ENCODE assay signal across 12 cellular contexts in genomic region chr7:22660732-22661131, GRCh38.
DNase-seq lines count a peak whose midpoint lies in the region; ATAC-seq and TF ChIP-seq lines count a peak whose summit lies in the region.
"Had no signal": no experiment of that assay in that cellular context is flagged by ENCODE, and none has a peak within 500 bp of the region (broad histone marks: within the 10 kb centered on the region; RNA-seq: fewer than 3 reads in every experiment).

No MANE protein-coding gene starts in this region.

- peak in 1 of 2 donors; percentile 21 for TF ChIP-seq RAD21 in liver (IDR thresholded peaks at IDR 0.05)

- ATAC-seq in GM18498 (IDR thresholded peaks at IDR 0.05; ENCODE audit: unreplicated experiment) = no peak
- ATAC-seq: heart right ventricle; naive thymus-derived CD8-positive, alpha-beta T cell had no signal

- DNase-seq in GM06990 (ENCODE audit: extremely low read depth, insufficient read length) (no peak), HEK293T (ENCODE audit: extremely low spot score) (peak; percentile 35), SW480 (ENCODE audit: low spot score) (peak; percentile 22)
- no peak for DNase-seq in stimulated activated CD4-positive, alpha-beta T cell treated with anti-CD3 and anti-CD28 coated beads, Interleukin-2, amount 100 ng/mL, for 48 hours
- no peak for DNase-seq in stimulated activated CD4-positive, alpha-beta T cell treated with anti-CD3 and anti-CD28 coated beads, Interleukin-4, amount 100 ng/mL, for 4 hours
- DNase-seq: activated T-cell treated with anti-CD3 and anti-CD28 coated beads, Interleukin-2, amount 50 U/mL, for 48 hours; colonic mucosa; heart right ventricle; naive thymus-derived CD8-positive, alpha-beta T cell; NCI-H524 treated with DMSO at 0.1 percent for 48 hours had no signal

- TF ChIP-seq CTCF in GM06990 (IDR thresholded peaks at IDR 0.05; ENCODE audit: insufficient read depth, low read length, poor library complexity, severe bottlenecking) (peak; percentile 53), liver (IDR thresholded peaks at IDR 0.05; ENCODE audit: low read depth, low read length, missing input control) (peak; percentile 9)

- CTCF ChIA-PET in HEK293T (lab: Yijun Ruan, JAX) = interaction anchor here (0.7 to 1.0 kb wide), 2 partner anchors 9 to 32 kb away, joined by 3 read pairs; no protein-coding TSS in a partner anchor

- WGBS in liver = 65% methylated on average over 3 of the region's 3 CpGs

- H3K27ac ChIP-seq in liver (ENCODE audit: low read depth in 1 of 2, low read length in 2 of 2) = no peak overlapping the region
- H3K27ac ChIP-seq: colonic mucosa, heart right ventricle had no signal

- H3K36me3 ChIP-seq in GM06990 (ENCODE audit: control insufficient read depth, insufficient read depth, low read length) (no peaks in the 10 kb centered on the region), liver (ENCODE audit: control insufficient read depth in 4 of 4, insufficient read depth in 3 of 4, low read depth in 1 of 4, low read length in 3 of 4) (no peaks in the 10 kb centered on the region)
- H3K36me3 ChIP-seq: colonic mucosa, heart right ventricle had no signal

- H3K27me3 ChIP-seq in GM06990 (replicated peaks; ENCODE audit: control insufficient read depth, insufficient read depth, low read length) (no peaks in the 10 kb centered on the region), liver (ENCODE audit: control insufficient read depth in 4 of 4, insufficient read depth in 4 of 4, low read length in 3 of 4) (peaks cover 0 to 2% (median 0%) of the 10 kb centered on the region in 4 donors)
- H3K27me3 ChIP-seq: colonic mucosa, heart right ventricle had no signal

- H3K9ac ChIP-seq in liver (ENCODE audit: low read depth in 1 of 2, low read length in 2 of 2) = no peak overlapping the region

- H3K4me1 ChIP-seq in liver (ENCODE audit: control insufficient read depth in 4 of 4, insufficient read depth in 4 of 4, low read length in 3 of 4) = no peaks in the 10 kb centered on the region
- H3K4me1 ChIP-seq: colonic mucosa had no signal

- H3K9me3 ChIP-seq in liver (ENCODE audit: control insufficient read depth in 4 of 4, low read length in 3 of 4) = no peaks in the 10 kb centered on the region
- H3K9me3 ChIP-seq: colonic mucosa had no signal

- POLR2A ChIA-PET in HEK293T (lab: Yijun Ruan, JAX) = no interaction called here

- H3K4me3 ChIP-seq in GM06990 (replicated peaks; ENCODE audit: low read depth, low read length) = no peak overlapping the region
- H3K4me3 ChIP-seq in liver (ENCODE audit: low read depth in 1 of 3, low read length in 3 of 3) = no peak overlapping the region
- H3K4me3 ChIP-seq: colonic mucosa, heart right ventricle had no signal

TF ChIP-seq in HEK293T, 16 proteins besides CTCF, POLR2A, EP300 and RAD21:
- TF ChIP-seq ELF4 (IDR thresholded peaks at IDR 0.05) (no peak), FOXA1 (IDR thresholded peaks at IDR 0.05) (no peak), FOXK2 (IDR thresholded peaks at IDR 0.05) (no peak), PKNOX1 (IDR thresholded peaks at IDR 0.05) (no peak), HDGF (IDR thresholded peaks at IDR 0.05; ENCODE audit: borderline replicate concordance) (no peak), LEF1 (IDR thresholded peaks at IDR 0.05; ENCODE audit: borderline replicate concordance) (no peak), NFRKB (IDR thresholded peaks at IDR 0.05) (no peak), CTBP1 (IDR thresholded peaks at IDR 0.05; ENCODE audit: borderline replicate concordance) (no peak), BHLHE40 (IDR thresholded peaks at IDR 0.05; ENCODE audit: borderline replicate concordance) (no peak), SUZ12 (IDR thresholded peaks at IDR 0.05) (no peak), ZNF384 (IDR thresholded peaks at IDR 0.05) (no peak), ARNT (IDR thresholded peaks at IDR 0.05) (no peak), L3MBTL2 (conservative IDR thresholded peaks at IDR 0.05) (no peak), TARDBP (IDR thresholded peaks at IDR 0.05) (no peak), FOXM1 (IDR thresholded peaks at IDR 0.05; ENCODE audit: borderline replicate concordance) (no peak), SP1 (IDR thresholded peaks at IDR 0.05) (no peak)
TF ChIP-seq in HEK293T: peak in this region for 0.

TF ChIP-seq in liver, 16 proteins besides CTCF, POLR2A, EP300 and RAD21:
- TF ChIP-seq GABPA (IDR thresholded peaks at IDR 0.05 in 1 of 2, conservative IDR thresholded peaks at IDR 0.05 in 1 of 2) (no peak), YY1 (IDR thresholded peaks at IDR 0.05) (no peak), TAF1 (conservative IDR thresholded peaks at IDR 0.05) (no peak), HNF4A (conservative IDR thresholded peaks at IDR 0.05) (no peak), MAX (IDR thresholded peaks at IDR 0.05) (no peak), HNF4G (IDR thresholded peaks at IDR 0.05) (no peak), FOXA1 (IDR thresholded peaks at IDR 0.05) (no peak), SP1 (IDR thresholded peaks at IDR 0.05) (no peak)

Comparison
In these comparisons a context has a peak if more than half of its experiments do, and no peak if none do; other contexts are left out.
1. DNase-seq: peak in HEK293T (single experiment) and SW480 (single experiment); none in GM06990 (single experiment), stimulated activated CD4-positive, alpha-beta T cell treated with anti-CD3 and anti-CD28 coated beads, Interleukin-2, amount 100 ng/mL, for 48 hours (0 of 2) and stimulated activated CD4-positive, alpha-beta T cell treated with anti-CD3 and anti-CD28 coated beads, Interleukin-4, amount 100 ng/mL, for 4 hours (0 of 2).